10 cellular contexts compared by ENCODE assay signal in the genomic region with DNA sequence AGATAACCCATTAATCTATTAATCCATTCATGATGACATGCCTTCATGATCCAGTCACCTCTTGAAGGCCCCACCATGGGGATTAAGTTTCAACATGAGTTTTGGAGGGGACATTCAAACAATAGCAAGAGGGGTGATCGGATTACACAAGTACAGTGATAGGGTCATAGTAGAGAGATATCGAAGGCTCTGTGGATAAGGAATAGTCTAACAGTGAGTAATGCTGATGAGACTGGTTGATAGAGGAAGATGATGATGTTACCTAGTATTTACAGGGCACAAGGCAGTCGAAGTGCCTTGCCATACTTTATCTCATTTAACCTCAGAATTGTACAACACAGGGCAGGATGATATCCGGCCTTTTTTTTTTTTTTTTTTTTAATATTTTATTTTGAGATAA. TPM values are rescaled to one million over a fixed set of nuclear protein-coding genes. Genes with fewer than 3 reads are reported as not detected.
DNase-seq lines count a peak whose midpoint lies in the region; ATAC-seq and TF ChIP-seq lines count a peak whose summit lies in the region.
"Not testable (repeated sequence)": the region's sequence is repeated elsewhere in the genome, so short reads cannot be mapped to it uniquely, and the experiment has no call there.
"Had no signal": no experiment of that assay in that cellular context is flagged by ENCODE, and none has a peak within 500 bp of the region (broad histone marks: within the 10 kb centered on the region; RNA-seq: fewer than 3 reads in every experiment).

No MANE protein-coding gene starts in this region.

- H3K4me3 ChIP-seq in RWPE2 (ENCODE audit: severe bottlenecking) = not testable (repeated sequence)

- not testable (repeated sequence) for H3K4me1 ChIP-seq in RWPE2 (ENCODE audit: insufficient read depth, poor library complexity, severe bottlenecking); foreskin keratinocyte

- ATAC-seq in RWPE2 (ENCODE audit: low read depth) (peak; percentile 57), SK-N-SH treated with all-trans-retinoic acid at 6 μM for 48 hours (peak; percentile 36), foreskin keratinocyte (peak; percentile 24)

- H3K9me3 ChIP-seq in RWPE2 (ENCODE audit: severe bottlenecking) = not testable (repeated sequence)

- H3K27ac ChIP-seq in RWPE2 (ENCODE audit: poor library complexity, severe bottlenecking); foreskin keratinocyte: not testable (repeated sequence)

- DNase-seq in RWPE2 (ENCODE audit: low spot score); foreskin keratinocyte: not testable (repeated sequence)

- not testable (repeated sequence) for H3K27me3 ChIP-seq in RWPE2 (ENCODE audit: insufficient read depth, poor library complexity, severe bottlenecking); foreskin keratinocyte

- not testable (repeated sequence) for H3K36me3 ChIP-seq in RWPE2 (ENCODE audit: low read depth)

- not testable (repeated sequence) for TF ChIP-seq CTCF in RWPE2 (IDR thresholded peaks at IDR 0.05; ENCODE audit: poor library complexity, severe bottlenecking); foreskin keratinocyte (conservative IDR thresholded peaks at IDR 0.05)

RNA-seq across cellular contexts. Expression of gene FAM72C, which starts 18.9 kb away (rescaled TPM):
- 2.9 and 6.2 TPM in 2 replicates for total RNA-seq in foreskin keratinocyte
- polyA plus RNA-seq in foreskin keratinocyte = 1.9 and 5.4 TPM in 2 replicates
- total RNA-seq: B cell; Caco-2; CD4-positive, alpha-beta T cell; CD4-positive, CD25-positive, alpha-beta regulatory T cell; CD8-positive, alpha-beta T cell had no signal
- polyA plus RNA-seq: CD4-positive, alpha-beta memory T cell; CD8-positive, alpha-beta memory T cell had no signal
